In the genomic region with DNA sequence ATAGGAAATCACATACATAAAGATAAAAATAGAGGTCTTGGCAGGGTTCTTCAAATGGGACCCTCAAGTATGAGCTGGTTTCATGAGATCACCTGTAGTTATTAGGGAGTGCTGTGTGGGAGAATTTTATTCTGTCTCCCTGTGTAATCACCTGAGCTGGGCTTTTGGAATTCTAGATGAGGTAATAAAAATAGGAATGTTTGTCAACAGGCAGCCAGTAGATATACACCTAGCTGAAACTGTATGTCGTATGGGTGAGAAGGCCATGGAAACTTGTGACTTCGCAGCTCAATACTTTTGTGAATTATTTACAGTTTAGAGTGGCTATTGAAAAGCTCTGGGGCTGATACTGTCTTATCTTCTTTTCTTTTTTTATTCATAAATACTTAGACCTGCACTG, we compare ENCODE assay signal across 1 cellular context.
TF ChIP-seq lines count a peak whose summit lies in the region.

No MANE protein-coding gene starts in this region.

TF ChIP-seq in HepG2, 621 proteins besides CTCF, POLR2A, EP300 and RAD21:
- TF ChIP-seq FOSL2 (CRISPR knock-in tag; IDR thresholded peaks at IDR 0.05) = no peak
- no peak for TF ChIP-seq ZNF17 (CRISPR knock-in tag; IDR thresholded peaks at IDR 0.05)
- no peak for TF ChIP-seq RBM39 (IDR thresholded peaks at IDR 0.05; ENCODE audit: low read depth, low read length, poor library complexity, severe bottlenecking)
- TF ChIP-seq ZNF33B (CRISPR knock-in tag; IDR thresholded peaks at IDR 0.05) = no peak
- no peak for TF ChIP-seq ELF3 (CRISPR knock-in tag; IDR thresholded peaks at IDR 0.05)
- no peak for TF ChIP-seq TRIM24 (CRISPR knock-in tag; IDR thresholded peaks at IDR 0.05)
